Comparison of ENCODE assay signal across 8 cellular contexts in genomic region chr1:155176544-155177071, GRCh38. TPM values are rescaled to one million over a fixed set of nuclear protein-coding genes. Genes with fewer than 3 reads are reported as not detected.
DNase-seq lines count a peak whose midpoint lies in the region; ATAC-seq and TF ChIP-seq lines count a peak whose summit lies in the region.

No MANE protein-coding gene starts in this region.

- TF ChIP-seq POLR2A in thyroid gland (IDR thresholded peaks at IDR 0.05) = no peak

- peaks cover 12 to 23% of the 10 kb centered on the region in 2 donors for H3K4me1 ChIP-seq in thyroid gland

- H3K27me3 ChIP-seq in thyroid gland = peaks cover 7% of the 10 kb centered on the region

- DNase-seq in G401 (ENCODE audit: low spot score) (peak; percentile 90), NAMALWA (ENCODE audit: low spot score) (peak; percentile 92), SIG-M5 treated with dmso at 0.1 percent for 504 hours (lab: John Stamatoyannopoulos, UW; ENCODE audit: unreplicated experiment) (peak; percentile 86), fibroblast of the conjunctiva (ENCODE audit: low read depth) (peak; percentile 62), nucleus accumbens (lab: John Stamatoyannopoulos, UW) (peak in 51 of 56 donors; percentile 23 to 93 (median 66)), thyroid gland (peak; percentile 84 to 86)
- peak; percentile 75 for DNase-seq in activated T-helper 9 cell treated with anti-CD3 and anti-CD28 coated beads, Interleukin-2, amount 50 U/mL, for 16 hours (ENCODE audit: low read depth)

- whole genome bisulfite sequencing in thyroid gland, 2 donors = 60 to 61% methylated on average over 8 of the region's 8 CpGs

- H3K4me3 ChIP-seq in thyroid gland (replicated peaks in 1 of 3) = no peak overlapping the region

- H3K27ac ChIP-seq in thyroid gland = no peak overlapping the region

- no peaks in the 10 kb centered on the region for H3K9me3 ChIP-seq in thyroid gland

- no peak for ATAC-seq in GM18861 (IDR thresholded peaks at IDR 0.05; ENCODE audit: unreplicated experiment)

- H3K36me3 ChIP-seq in thyroid gland = no peaks in the 10 kb centered on the region

- TF ChIP-seq CTCF in thyroid gland (IDR thresholded peaks at IDR 0.05) = peak; percentile 76 to 91 (median 86)

- intact Hi-C loops in thyroid gland (cut with DNase I) = no loop called here

- in situ Hi-C loops in G401 (cut with HindIII; ENCODE audit: low sequenced_read_pairs) = no loop called here

RNA-seq across cellular contexts. Expression of gene TRIM46, which starts 3.0 kb away (rescaled TPM):
- total RNA-seq in G401 (2014; rRNA removed; shearing (Covaris generic)) = 0.14 and 0.37 TPM in 2 replicates
- under 1 TPM in 1 of 4 donors, not detected in 3; 0.45 TPM for total RNA-seq in thyroid gland

RNA-seq across cellular contexts. Expression of gene KRTCAP2, which starts 3.5 kb away (rescaled TPM):
- total RNA-seq in G401 (2014; rRNA removed; shearing (Covaris generic)) = 177 and 223 TPM in 2 replicates
- total RNA-seq in thyroid gland = 100 to 1,000 TPM in 3 of 4 donors, 10 to 100 TPM in 1; 79.8 to 263 (median 162) TPM

RNA-seq across cellular contexts. Expression of gene THBS3, which starts 31.1 kb away (rescaled TPM):
- total RNA-seq in G401 (2014; rRNA removed; shearing (Covaris generic)) = 75.4 and 79.8 TPM in 2 replicates
- total RNA-seq in thyroid gland = 10 to 100 TPM in 3 of 4 donors, 1 to 10 TPM in 1; 8.5 to 25.7 (median 18.2) TPM

RNA-seq across cellular contexts. Expression of gene MTX1, which starts 31.9 kb away (rescaled TPM):
- 125 and 126 TPM in 2 replicates for total RNA-seq in G401 (2014; rRNA removed; shearing (Covaris generic))
- 10 to 100 TPM; 37.9 to 75.5 (median 52.1) TPM for total RNA-seq in thyroid gland

RNA-seq across cellular contexts. Expression of gene DPM3, which starts 36.3 kb away (rescaled TPM):
- total RNA-seq in G401 (2014; rRNA removed; shearing (Covaris generic)) = 83.3 and 104 TPM in 2 replicates
- total RNA-seq in thyroid gland = 100 to 1,000 TPM in 2 of 4 donors, 10 to 100 TPM in 2; 43.3 to 154 (median 94.8) TPM
